Comparison of ENCODE assay signal across 20 cellular contexts in genomic region chr4:1802720-1803522, GRCh38. TPM values are rescaled to one million over a fixed set of nuclear protein-coding genes. Genes with fewer than 3 reads are reported as not detected.
DNase-seq lines count a peak whose midpoint lies in the region; ATAC-seq, FAIRE-seq and TF ChIP-seq lines count a peak whose summit lies in the region.
"Had no signal": no experiment of that assay in that cellular context is flagged by ENCODE, and none has a peak within 500 bp of the region (broad histone marks: within the 10 kb centered on the region; RNA-seq: fewer than 3 reads in every experiment).

No MANE protein-coding gene starts in this region.

- H3K79me2 ChIP-seq in DND-41 (ENCODE audit: insufficient read depth, low read length) = no peaks in the 10 kb centered on the region
- peaks cover 7% of the 10 kb centered on the region; the same call in 1 of the 3 replicates for H3K79me2 ChIP-seq in K562 (ENCODE audit: control insufficient read depth, insufficient read depth, low read length)

- H3K4me3 ChIP-seq in DND-41 (ENCODE audit: low read depth in 1 of 2, low read length in 2 of 2) (no peak overlapping the region), K562 (no peak overlapping the region)
- no peak overlapping the region for H3K4me3 ChIP-seq in Jurkat, Clone E6-1 (ENCODE audit: low read length)

- in situ Hi-C loops in K562 (cut with MboI) = no loop called here

- FAIRE-seq in K562 (lab: Jason Lieb, UNC) = no peak
- FAIRE-seq: GM12891, RCC 7860 had no signal

- H3K4me1 ChIP-seq in DND-41 (ENCODE audit: insufficient read depth, low read length) = no peaks in the 10 kb centered on the region
- H3K4me1 ChIP-seq in K562 (replicated peaks in 1 of 2; ENCODE audit: control insufficient read depth in 2 of 2, insufficient read depth in 2 of 2, low read length in 2 of 2) = peaks cover 0 to 75% of the 10 kb centered on the region in 2 experiments; a peak in 2 of 5 replicates

- H2AFZ ChIP-seq in DND-41 (ENCODE audit: low read depth, low read length) (no peak overlapping the region), K562 (ENCODE audit: low read depth, low read length) (no peak overlapping the region)

- no peak for TF ChIP-seq EP300 in K562 (IDR thresholded peaks at IDR 0.05; ENCODE audit: low read length)

- no peaks in the 10 kb centered on the region for H3K9me1 ChIP-seq in K562 (ENCODE audit: control insufficient read depth, insufficient read depth, low read length)

- no peaks in the 10 kb centered on the region for H3K9me3 ChIP-seq in DND-41 (ENCODE audit: insufficient read depth, low read length, severe bottlenecking)
- no peaks in the 10 kb centered on the region for H3K9me3 ChIP-seq in K562 (replicated peaks; ENCODE audit: control insufficient read depth, insufficient read depth, low read depth, low read length)
- H3K9me3 ChIP-seq: Caco-2 had no signal

- H3K4me2 ChIP-seq in DND-41 (ENCODE audit: insufficient read depth, low read length) (no peak overlapping the region), K562 (ENCODE audit: insufficient read depth, low read length) (no peak overlapping the region)

- H3K27me3 ChIP-seq in DND-41 (ENCODE audit: insufficient read depth, low read length, poor library complexity) (no peaks in the 10 kb centered on the region), K562 (ENCODE audit: control insufficient read depth in 2 of 2, insufficient read depth in 2 of 2, low read length in 2 of 2) (no peaks in the 10 kb centered on the region)

- H3K36me3 ChIP-seq in DND-41 (ENCODE audit: insufficient read depth, low read length) = no peaks in the 10 kb centered on the region
- peaks cover 85% of the 10 kb centered on the region; the same call in 2 of the 3 replicates for H3K36me3 ChIP-seq in K562 (ENCODE audit: control insufficient read depth, insufficient read depth, low read length)

- POLR2A ChIA-PET in K562 (lab: Yijun Ruan, JAX) = interaction anchor here (0.7 to 1.6 kb wide), 2 partner anchors 9 to 11 kb away, joined by 4 to 7 read pairs; partner anchors contain the start of gene FGFR3

- no peak for TF ChIP-seq POLR2A in K562 (conservative IDR thresholded peaks at IDR 0.05)

- intact Hi-C loops in K562 (cut with micrococcal nuclease) = no loop called here

- H3K27ac ChIP-seq in DND-41 (ENCODE audit: low read length) (no peak overlapping the region), K562 (ENCODE audit: extremely low read depth, low read depth, low read length) (no peak overlapping the region)

- peak; percentile 19 for DNase-seq in DND-41
- DNase-seq in Jurkat, Clone E6-1 (ENCODE audit: low read depth, low spot score) = peak; percentile 12
- peak in 1 of 4 experiments; percentile 34 for DNase-seq in K562 (ENCODE audit: extremely low read depth in 1 of 4, low spot score in 3 of 4)
- DNase-seq in iPS-NIHi7 (ENCODE audit: extremely low spot score) = peak; percentile 42
- no peak for DNase-seq in SIG-M5 (lab: John Stamatoyannopoulos, UW)
- DNase-seq in NCI-H748 (lab: John Stamatoyannopoulos, UW; ENCODE audit: unreplicated experiment) = no peak
- no peak for DNase-seq in SHP77 treated with DMSO at 0.1 percent for 48 hours (lab: John Stamatoyannopoulos, UW)
- DNase-seq: DMS 273 treated with DMSO at 0.1 percent for 48 hours, DMS79 treated with DMSO at 0.1 percent for 48 hours, GOT3, NCI-H1694, NCI-H2081, NCI-H2171, NCI-H345, OCI-M1 had no signal

- WGBS in K562 (ENCODE audit: insufficient coverage, low coverage, missing lambda C conversion rate) = 94% methylated on average over 48 of the region's 71 CpGs

- ATAC-seq in DND-41 (ENCODE audit: insufficient read depth, low read depth) = peak; percentile 46; the same call in 1 of the 3 replicates
- no peak for ATAC-seq in K562
- ATAC-seq in GM21825 (IDR thresholded peaks at IDR 0.05; ENCODE audit: unreplicated experiment) = no peak

- no peak for TF ChIP-seq CTCF in DND-41 (IDR thresholded peaks at IDR 0.05; ENCODE audit: borderline replicate concordance, extremely low read depth, low read length, poor library complexity, severe bottlenecking)
- no peak for TF ChIP-seq CTCF in K562 (IDR thresholded peaks at IDR 0.05 in 2 of 3, conservative IDR thresholded peaks at IDR 0.05 in 1 of 3; ENCODE audit: insufficient read depth in 2 of 3, low read depth in 1 of 3, low read length in 3 of 3)

- no TSS peak for BruUV-seq in K562 (replicated peaks; lab: Mats Ljungman, UMichigan)

- TF ChIP-seq RAD21 in K562 (CRISPR knock-in tag; conservative IDR thresholded peaks at IDR 0.05 in 1 of 2, IDR thresholded peaks at IDR 0.05 in 1 of 2) = no peak

- H4K20me1 ChIP-seq in DND-41 (ENCODE audit: insufficient read depth, low read length) (no peaks in the 10 kb centered on the region; the same call in 1 of the 2 replicates), K562 (replicated peaks; ENCODE audit: control insufficient read depth, insufficient read depth, low read length) (no peaks in the 10 kb centered on the region; the same call in 1 of the 2 replicates)

- no peak overlapping the region for H3K9ac ChIP-seq in DND-41 (ENCODE audit: low read depth, low read length)
- H3K9ac ChIP-seq in K562 (ENCODE audit: insufficient read depth in 1 of 2, low read depth in 2 of 2, low read length in 2 of 2) = no peak overlapping the region

- CTCF ChIA-PET in K562 (lab: Yijun Ruan, JAX; ENCODE audit: low intra/inter-chr PET ratio) = no interaction called here

TF ChIP-seq in K562, 482 proteins besides CTCF, POLR2A, EP300 and RAD21 (continues in another document):
- TF ChIP-seq ZFP36 (IDR thresholded peaks at IDR 0.05; ENCODE audit: low read depth, low read length, partially characterized antibody) (peak; percentile 48), ZNF583 (CRISPR knock-in tag; IDR thresholded peaks at IDR 0.05) (no peak), ZKSCAN3 (CRISPR knock-in tag; IDR thresholded peaks at IDR 0.05) (no peak), HMGN3 (IDR thresholded peaks at IDR 0.05; ENCODE audit: borderline replicate concordance, extremely low read depth, insufficient read length, low read depth, low read length) (peak; percentile 12), GTF2E2 (tag; IDR thresholded peaks at IDR 0.05) (no peak)

RNA-seq across cellular contexts. Expression of gene FGFR3, which starts 9.8 kb away (rescaled TPM):
- polyA plus RNA-seq in Jurkat, Clone E6-1 (2012; ENCODE audit: insufficient read depth, insufficient read length) = 16.3 TPM
- total RNA-seq in K562 (2011; cell fraction: chromatin; rRNA removed; ENCODE audit: low replicate concordance) = 54.4 and 166 TPM in 2 replicates
- total RNA-seq in K562 (2011; cell fraction: nucleolus; rRNA removed) = 200 and 208 TPM in 2 replicates
- total RNA-seq in K562 (2011; cell fraction: nucleoplasm; rRNA removed) = 76.8 and 80.7 TPM in 2 replicates
- total RNA-seq in K562 (2014; rRNA removed) (39.9 and 43.8 TPM in 2 replicates), K562 (2014; rRNA removed; fragmentation: Illumina TruSeq; extraction: Trizol) (6.3 and 6.5 TPM in 2 replicates), K562 (2015; rRNA removed; fragmentation: Illumina TruSeq; extraction: Trizol) (12.7 and 14.1 TPM in 2 replicates), K562 (2021) (47.8 and 60.4 TPM in 2 replicates)
- polyA plus RNA-seq in K562 (2011; rRNA removed) (20.4 and 21.7 TPM in 2 replicates), K562 (2014; fragmentation: Illumina TruSeq; extraction: Trizol) (8.4 and 22.9 TPM in 2 replicates), K562 (2014; fragmentation: Nextera tagmentation; extraction: Ambion mirVana) (1 to 10 TPM; 1.2 to 1.7 TPM), K562 (2014; rRNA removed) (48.9 and 51.5 TPM in 2 replicates)
- polyA plus RNA-seq in K562 (2011; cell fraction: cytosol; rRNA removed) = 18.7 and 54.2 TPM in 2 replicates
- 176 and 334 TPM in 2 replicates for polyA plus RNA-seq in K562 (2011; cell fraction: nucleus; rRNA removed)
- polyA plus RNA-seq in K562 (2012) = 15.0 and 22.4 TPM in 2 replicates
- 3.9 and 9.3 TPM in 2 replicates for polyA minus RNA-seq in K562 (2011; rRNA and poly(A)+ RNA removed)
- polyA minus RNA-seq in K562 (2011; cell fraction: cytosol; rRNA and poly(A)+ RNA removed) = 30.2 and 37.6 TPM in 2 replicates
- 59.1 and 74.0 TPM in 2 replicates for polyA minus RNA-seq in K562 (2011; cell fraction: nucleus; rRNA and poly(A)+ RNA removed)
- polyA plus RNA-seq: CD4-positive, alpha-beta memory T cell had no signal

RNA-seq across cellular contexts. Expression of gene LETM1, which starts 53.0 kb away (rescaled TPM):
- polyA plus RNA-seq in Jurkat, Clone E6-1 (2012; ENCODE audit: insufficient read depth, insufficient read length) = 39.3 TPM
- total RNA-seq in K562 (2011; cell fraction: chromatin; rRNA removed; ENCODE audit: low replicate concordance) = 127 and 320 TPM in 2 replicates
- total RNA-seq in K562 (2011; cell fraction: nucleolus; rRNA removed) = 226 and 230 TPM in 2 replicates
- total RNA-seq in K562 (2011; cell fraction: nucleoplasm; rRNA removed) = 127 and 144 TPM in 2 replicates
- total RNA-seq in K562 (2014; rRNA removed) (99.1 and 118 TPM in 2 replicates), K562 (2014; rRNA removed; fragmentation: Illumina TruSeq; extraction: Trizol) (26.9 and 33.1 TPM in 2 replicates), K562 (2015; rRNA removed; fragmentation: Illumina TruSeq; extraction: Trizol) (48.3 and 49.6 TPM in 2 replicates), K562 (2021) (105 and 109 TPM in 2 replicates)
- polyA plus RNA-seq in K562 (2011; rRNA removed) (28.3 and 38.6 TPM in 2 replicates), K562 (2014; fragmentation: Illumina TruSeq; extraction: Trizol) (35.0 and 44.2 TPM in 2 replicates), K562 (2014; fragmentation: Nextera tagmentation; extraction: Ambion mirVana) (1 to 10 TPM; 3.9 to 5.6 TPM), K562 (2014; rRNA removed) (67.7 and 72.0 TPM in 2 replicates)
- polyA plus RNA-seq in K562 (2011; cell fraction: cytosol; rRNA removed) = 25.3 and 48.8 TPM in 2 replicates
- 122 and 226 TPM in 2 replicates for polyA plus RNA-seq in K562 (2011; cell fraction: nucleus; rRNA removed)
- polyA plus RNA-seq in K562 (2012) = 34.0 and 53.2 TPM in 2 replicates
- polyA minus RNA-seq in K562 (2011; rRNA and poly(A)+ RNA removed) = 43.8 and 47.1 TPM in 2 replicates
- polyA minus RNA-seq in K562 (2011; cell fraction: cytosol; rRNA and poly(A)+ RNA removed) = 67.2 and 76.8 TPM in 2 replicates
- polyA minus RNA-seq in K562 (2011; cell fraction: nucleus; rRNA and poly(A)+ RNA removed) = 76.1 and 82.1 TPM in 2 replicates

Comparison
In these comparisons a context has a peak if more than half of its experiments do, and no peak if none do; other contexts are left out.
1. DNase-seq: peak in DND-41 (single experiment), Jurkat, Clone E6-1 (single experiment) and iPS-NIHi7 (single experiment); none in SIG-M5 (single experiment), NCI-H748 (single experiment) and SHP77 treated with DMSO at 0.1 percent for 48 hours (single experiment).